1 cellular context compared by ENCODE assay signal in genomic region chr5:87267574-87268125, GRCh38.
TF ChIP-seq lines count a peak whose summit lies in the region.

TSS of gene RASA1 (plus strand) at chr5:87267883. CDS start at chr5:87268452, 569 bp downstream.

TF ChIP-seq in HepG2, 621 proteins besides CTCF, POLR2A, EP300 and RAD21 (continued from another document and continues in another):
- TF ChIP-seq THAP7 (CRISPR knock-in tag; IDR thresholded peaks at IDR 0.05) (no peak), PHF5A (CRISPR knock-in tag; IDR thresholded peaks at IDR 0.05; ENCODE audit: low read depth, unreplicated experiment) (no peak), SPEN (CRISPR knock-in tag; IDR thresholded peaks at IDR 0.05; ENCODE audit: low read depth) (peak; percentile 54), ZEB1 (IDR thresholded peaks at IDR 0.05; ENCODE audit: insufficient replicate concordance, low read depth) (peak; percentile 49), ZBTB33 (CRISPR knock-in tag; IDR thresholded peaks at IDR 0.05) (no peak), DMAP1 (CRISPR knock-in tag; IDR thresholded peaks at IDR 0.05) (peak; percentile 88), SRSF9 (IDR thresholded peaks at IDR 0.05; ENCODE audit: borderline replicate concordance, insufficient read depth, low read depth, low read length, poor library complexity, severe bottlenecking) (no peak), ZNF235 (CRISPR knock-in tag; IDR thresholded peaks at IDR 0.05; ENCODE audit: borderline replicate concordance) (no peak), PTBP1 (IDR thresholded peaks at IDR 0.05; ENCODE audit: low read depth, low read length, poor library complexity, severe bottlenecking) (no peak), HMGXB3 (CRISPR knock-in tag; IDR thresholded peaks at IDR 0.05; ENCODE audit: borderline replicate concordance) (no peak), ZNF446 (CRISPR knock-in tag; IDR thresholded peaks at IDR 0.05) (no peak), CREBL2 (CRISPR knock-in tag; IDR thresholded peaks at IDR 0.05; ENCODE audit: borderline replicate concordance) (no peak), LCORL (IDR thresholded peaks at IDR 0.05) (no peak), LCORL (CRISPR knock-in tag; IDR thresholded peaks at IDR 0.05) (0 out of 2 replicates have a peak, but pooled peaks have one; percentile 23), FOXK1 (CRISPR knock-in tag; IDR thresholded peaks at IDR 0.05; ENCODE audit: borderline replicate concordance, low read depth) (0 out of 2 replicates have a peak, but pooled peaks have one; percentile 26), ZHX2 (IDR thresholded peaks at IDR 0.05; ENCODE audit: low read depth) (no peak), ZHX2 (CRISPR knock-in tag; IDR thresholded peaks at IDR 0.05; ENCODE audit: borderline replicate concordance) (no peak), TCF12 (IDR thresholded peaks at IDR 0.05) (no peak), TCF12 (CRISPR knock-in tag; IDR thresholded peaks at IDR 0.05) (no peak), ZFYVE20 (CRISPR knock-in tag; IDR thresholded peaks at IDR 0.05; ENCODE audit: borderline replicate concordance, low read depth) (no peak), HNF4G (IDR thresholded peaks at IDR 0.05; ENCODE audit: borderline replicate concordance, low read depth, low read length) (no peak), HNF4G (CRISPR knock-in tag; IDR thresholded peaks at IDR 0.05; ENCODE audit: borderline replicate concordance, low read depth) (no peak), TEAD3 (CRISPR knock-in tag; optimal IDR thresholded peaks at IDR 0.05; ENCODE audit: borderline replicate concordance) (no peak), ZNF362 (CRISPR knock-in tag; IDR thresholded peaks at IDR 0.05; ENCODE audit: borderline replicate concordance) (peak; percentile 28; the same call in 1 of the 2 replicates), ZNF564 (CRISPR knock-in tag; IDR thresholded peaks at IDR 0.05) (peak; percentile 70; the same call in 1 of the 2 replicates), ZBTB20 (CRISPR knock-in tag; IDR thresholded peaks at IDR 0.05; ENCODE audit: borderline replicate concordance, low read depth) (0 out of 2 replicates have a peak, but pooled peaks have one; percentile 57), PHB2 (IDR thresholded peaks at IDR 0.05; ENCODE audit: partially characterized antibody) (no peak), ZNF562 (CRISPR knock-in tag; IDR thresholded peaks at IDR 0.05; ENCODE audit: borderline replicate concordance) (no peak), ZNF24 (IDR thresholded peaks at IDR 0.05) (no peak), ARNT (IDR thresholded peaks at IDR 0.05) (no peak), TFDP1 (CRISPR knock-in tag; IDR thresholded peaks at IDR 0.05; ENCODE audit: borderline replicate concordance) (peak; percentile 73; the same call in 1 of the 2 replicates), DMTF1 (CRISPR knock-in tag; IDR thresholded peaks at IDR 0.05) (no peak), ZNF563 (CRISPR knock-in tag; IDR thresholded peaks at IDR 0.05) (no peak), SNAI1 (CRISPR knock-in tag; IDR thresholded peaks at IDR 0.05; ENCODE audit: borderline replicate concordance) (no peak), NR2F2 (IDR thresholded peaks at IDR 0.05; ENCODE audit: borderline replicate concordance, low read depth) (no peak; the same call in 1 of the 2 replicates), NFATC3 (CRISPR knock-in tag; IDR thresholded peaks at IDR 0.05) (no peak), IRF1 (CRISPR knock-in tag; IDR thresholded peaks at IDR 0.05; ENCODE audit: low read depth) (no peak), TERF1 (CRISPR knock-in tag; IDR thresholded peaks at IDR 0.05) (no peak), RBM22 (optimal IDR thresholded peaks at IDR 0.05; ENCODE audit: low read length) (no peak)
